Comparison of ENCODE assay signal across 1 cellular context in genomic region chr20:38730167-38730988, GRCh38.
TF ChIP-seq lines count a peak whose summit lies in the region.

No MANE protein-coding gene starts in this region.

TF ChIP-seq in HepG2, 621 proteins besides CTCF, POLR2A, EP300 and RAD21 (continues in another document):
- no peak for TF ChIP-seq ZBTB49 (CRISPR knock-in tag; IDR thresholded peaks at IDR 0.05; ENCODE audit: borderline replicate concordance)
- TF ChIP-seq SALL1 (CRISPR knock-in tag; IDR thresholded peaks at IDR 0.05), result 0 out of 2 replicates have a peak, but pooled peaks have one; percentile 12
- TF ChIP-seq RXRA (CRISPR knock-in tag; IDR thresholded peaks at IDR 0.05), result 0 out of 2 replicates have a peak, but pooled peaks have one; percentile 10
- TF ChIP-seq ZNF567 (CRISPR knock-in tag; IDR thresholded peaks at IDR 0.05; ENCODE audit: borderline replicate concordance), result no peak
- 0 out of 2 replicates have a peak, but pooled peaks have one; percentile 5 for TF ChIP-seq ZNF7 (CRISPR knock-in tag; IDR thresholded peaks at IDR 0.05)
- no peak for TF ChIP-seq ZNF550 (CRISPR knock-in tag; IDR thresholded peaks at IDR 0.05; ENCODE audit: borderline replicate concordance)
- TF ChIP-seq KDM5B (CRISPR knock-in tag; IDR thresholded peaks at IDR 0.05; ENCODE audit: borderline replicate concordance), result no peak
- TF ChIP-seq SAFB2 (CRISPR knock-in tag; IDR thresholded peaks at IDR 0.05; ENCODE audit: borderline replicate concordance, low read depth), result peak; percentile 16; the same call in 1 of the 2 replicates
- no peak for TF ChIP-seq TMF1 (CRISPR knock-in tag; IDR thresholded peaks at IDR 0.05; ENCODE audit: low read depth)
- 0 out of 2 replicates have a peak, but pooled peaks have one; percentile 54 for TF ChIP-seq PCBP1 (IDR thresholded peaks at IDR 0.05; ENCODE audit: borderline replicate concordance, low read depth, low read length)
- TF ChIP-seq SCMH1 (CRISPR knock-in tag; IDR thresholded peaks at IDR 0.05; ENCODE audit: borderline replicate concordance), result 0 out of 2 replicates have a peak, but pooled peaks have one; percentile 28
- TF ChIP-seq RARG (CRISPR knock-in tag; IDR thresholded peaks at IDR 0.05; ENCODE audit: low read depth), result no peak
- no peak for TF ChIP-seq DDIT3 (CRISPR knock-in tag; IDR thresholded peaks at IDR 0.05)
- no peak for TF ChIP-seq TOE1 (CRISPR knock-in tag; IDR thresholded peaks at IDR 0.05)
- no peak for TF ChIP-seq CCDC6 (CRISPR knock-in tag; IDR thresholded peaks at IDR 0.05)
- no peak for TF ChIP-seq SRSF1 (optimal IDR thresholded peaks at IDR 0.05; ENCODE audit: low read depth, low read length)
- TF ChIP-seq ZNF431 (CRISPR knock-in tag; IDR thresholded peaks at IDR 0.05; ENCODE audit: borderline replicate concordance, low read depth), result 0 out of 2 replicates have a peak, but pooled peaks have one; percentile 21
- no peak for TF ChIP-seq DR1 (CRISPR knock-in tag; IDR thresholded peaks at IDR 0.05)
- peak; percentile 28; the same call in 1 of the 2 replicates for TF ChIP-seq MTA1 (CRISPR knock-in tag; IDR thresholded peaks at IDR 0.05; ENCODE audit: borderline replicate concordance)
- no peak for TF ChIP-seq ARID3A (IDR thresholded peaks at IDR 0.05; ENCODE audit: low read depth, low read length)
- no peak for TF ChIP-seq POLR2G (IDR thresholded peaks at IDR 0.05; ENCODE audit: low read depth, low read length)
- TF ChIP-seq ZNF674 (CRISPR knock-in tag; IDR thresholded peaks at IDR 0.05; ENCODE audit: low read depth), result 0 out of 2 replicates have a peak, but pooled peaks have one; percentile 63
- TF ChIP-seq LRRFIP1 (CRISPR knock-in tag; conservative IDR thresholded peaks at IDR 0.05), result no peak
- no peak for TF ChIP-seq ZNF878 (CRISPR knock-in tag; IDR thresholded peaks at IDR 0.05)
- TF ChIP-seq, protein P1, sequence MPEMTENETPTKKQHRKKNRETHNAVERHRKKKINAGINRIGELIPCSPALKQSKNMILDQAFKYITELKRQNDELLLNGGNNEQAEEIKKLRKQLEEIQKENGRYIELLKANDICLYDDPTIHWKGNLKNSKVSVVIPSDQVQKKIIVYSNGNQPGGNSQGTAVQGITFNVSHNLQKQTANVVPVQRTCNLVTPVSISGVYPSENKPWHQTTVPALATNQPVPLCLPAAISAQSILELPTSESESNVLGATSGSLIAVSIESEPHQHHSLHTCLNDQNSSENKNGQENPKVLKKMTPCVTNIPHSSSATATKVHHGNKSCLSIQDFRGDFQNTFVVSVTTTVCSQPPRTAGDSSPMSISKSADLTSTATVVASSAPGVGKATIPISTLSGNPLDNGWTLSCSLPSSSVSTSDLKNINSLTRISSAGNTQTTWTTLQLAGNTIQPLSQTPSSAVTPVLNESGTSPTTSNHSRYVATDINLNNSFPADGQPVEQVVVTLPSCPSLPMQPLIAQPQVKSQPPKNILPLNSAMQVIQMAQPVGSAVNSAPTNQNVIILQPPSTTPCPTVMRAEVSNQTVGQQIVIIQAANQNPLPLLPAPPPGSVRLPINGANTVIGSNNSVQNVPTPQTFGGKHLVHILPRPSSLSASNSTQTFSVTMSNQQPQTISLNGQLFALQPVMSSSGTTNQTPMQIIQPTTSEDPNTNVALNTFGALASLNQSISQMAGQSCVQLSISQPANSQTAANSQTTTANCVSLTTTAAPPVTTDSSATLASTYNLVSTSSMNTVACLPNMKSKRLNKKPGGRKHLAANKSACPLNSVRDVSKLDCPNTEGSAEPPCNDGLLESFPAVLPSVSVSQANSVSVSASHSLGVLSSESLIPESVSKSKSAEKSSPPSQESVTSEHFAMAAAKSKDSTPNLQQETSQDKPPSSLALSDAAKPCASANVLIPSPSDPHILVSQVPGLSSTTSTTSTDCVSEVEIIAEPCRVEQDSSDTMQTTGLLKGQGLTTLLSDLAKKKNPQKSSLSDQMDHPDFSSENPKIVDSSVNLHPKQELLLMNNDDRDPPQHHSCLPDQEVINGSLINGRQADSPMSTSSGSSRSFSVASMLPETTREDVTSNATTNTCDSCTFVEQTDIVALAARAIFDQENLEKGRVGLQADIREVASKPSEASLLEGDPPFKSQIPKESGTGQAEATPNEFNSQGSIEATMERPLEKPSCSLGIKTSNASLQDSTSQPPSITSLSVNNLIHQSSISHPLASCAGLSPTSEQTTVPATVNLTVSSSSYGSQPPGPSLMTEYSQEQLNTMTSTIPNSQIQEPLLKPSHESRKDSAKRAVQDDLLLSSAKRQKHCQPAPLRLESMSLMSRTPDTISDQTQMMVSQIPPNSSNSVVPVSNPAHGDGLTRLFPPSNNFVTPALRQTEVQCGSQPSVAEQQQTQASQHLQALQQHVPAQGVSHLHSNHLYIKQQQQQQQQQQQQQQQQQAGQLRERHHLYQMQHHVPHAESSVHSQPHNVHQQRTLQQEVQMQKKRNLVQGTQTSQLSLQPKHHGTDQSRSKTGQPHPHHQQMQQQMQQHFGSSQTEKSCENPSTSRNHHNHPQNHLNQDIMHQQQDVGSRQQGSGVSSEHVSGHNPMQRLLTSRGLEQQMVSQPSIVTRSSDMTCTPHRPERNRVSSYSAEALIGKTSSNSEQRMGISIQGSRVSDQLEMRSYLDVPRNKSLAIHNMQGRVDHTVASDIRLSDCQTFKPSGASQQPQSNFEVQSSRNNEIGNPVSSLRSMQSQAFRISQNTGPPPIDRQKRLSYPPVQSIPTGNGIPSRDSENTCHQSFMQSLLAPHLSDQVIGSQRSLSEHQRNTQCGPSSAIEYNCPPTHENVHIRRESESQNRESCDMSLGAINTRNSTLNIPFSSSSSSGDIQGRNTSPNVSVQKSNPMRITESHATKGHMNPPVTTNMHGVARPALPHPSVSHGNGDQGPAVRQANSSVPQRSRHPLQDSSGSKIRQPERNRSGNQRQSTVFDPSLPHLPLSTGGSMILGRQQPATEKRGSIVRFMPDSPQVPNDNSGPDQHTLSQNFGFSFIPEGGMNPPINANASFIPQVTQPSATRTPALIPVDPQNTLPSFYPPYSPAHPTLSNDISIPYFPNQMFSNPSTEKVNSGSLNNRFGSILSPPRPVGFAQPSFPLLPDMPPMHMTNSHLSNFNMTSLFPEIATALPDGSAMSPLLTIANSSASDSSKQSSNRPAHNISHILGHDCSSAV (CRISPR knock-in tag; IDR thresholded peaks at IDR 0.05; ENCODE audit: borderline replicate concordance), result no peak
- no peak for TF ChIP-seq ZNF142 (CRISPR knock-in tag; IDR thresholded peaks at IDR 0.05)
- no peak for TF ChIP-seq ZNF737 (CRISPR knock-in tag; IDR thresholded peaks at IDR 0.05; ENCODE audit: borderline replicate concordance)
- TF ChIP-seq ZFP1 (CRISPR knock-in tag; IDR thresholded peaks at IDR 0.05), result no peak
- TF ChIP-seq ZNF160 (CRISPR knock-in tag; IDR thresholded peaks at IDR 0.05), result no peak
- 0 out of 2 replicates have a peak, but pooled peaks have one; percentile 46 for TF ChIP-seq PAWR (CRISPR knock-in tag; IDR thresholded peaks at IDR 0.05; ENCODE audit: borderline replicate concordance)
- TF ChIP-seq TBP (CRISPR knock-in tag; IDR thresholded peaks at IDR 0.05), result no peak
- TF ChIP-seq EZH2 (conservative IDR thresholded peaks at IDR 0.05; ENCODE audit: low read depth, low read length), result 0 out of 2 replicates have a peak, but pooled peaks have one; percentile 6
- TF ChIP-seq ZNF598 (CRISPR knock-in tag; IDR thresholded peaks at IDR 0.05; ENCODE audit: borderline replicate concordance), result 0 out of 2 replicates have a peak, but pooled peaks have one; percentile 4
- TF ChIP-seq, protein P2, sequence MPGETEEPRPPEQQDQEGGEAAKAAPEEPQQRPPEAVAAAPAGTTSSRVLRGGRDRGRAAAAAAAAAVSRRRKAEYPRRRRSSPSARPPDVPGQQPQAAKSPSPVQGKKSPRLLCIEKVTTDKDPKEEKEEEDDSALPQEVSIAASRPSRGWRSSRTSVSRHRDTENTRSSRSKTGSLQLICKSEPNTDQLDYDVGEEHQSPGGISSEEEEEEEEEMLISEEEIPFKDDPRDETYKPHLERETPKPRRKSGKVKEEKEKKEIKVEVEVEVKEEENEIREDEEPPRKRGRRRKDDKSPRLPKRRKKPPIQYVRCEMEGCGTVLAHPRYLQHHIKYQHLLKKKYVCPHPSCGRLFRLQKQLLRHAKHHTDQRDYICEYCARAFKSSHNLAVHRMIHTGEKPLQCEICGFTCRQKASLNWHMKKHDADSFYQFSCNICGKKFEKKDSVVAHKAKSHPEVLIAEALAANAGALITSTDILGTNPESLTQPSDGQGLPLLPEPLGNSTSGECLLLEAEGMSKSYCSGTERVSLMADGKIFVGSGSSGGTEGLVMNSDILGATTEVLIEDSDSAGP (CRISPR knock-in tag; IDR thresholded peaks at IDR 0.05; ENCODE audit: borderline replicate concordance), result no peak
- TF ChIP-seq HOXA7 (CRISPR knock-in tag; IDR thresholded peaks at IDR 0.05), result no peak
- no peak for TF ChIP-seq CHD2 (IDR thresholded peaks at IDR 0.05; ENCODE audit: low read depth, low read length)
- TF ChIP-seq ZNF891 (CRISPR knock-in tag; IDR thresholded peaks at IDR 0.05), result no peak
